17 cellular contexts compared by ENCODE assay signal in the genomic region with DNA sequence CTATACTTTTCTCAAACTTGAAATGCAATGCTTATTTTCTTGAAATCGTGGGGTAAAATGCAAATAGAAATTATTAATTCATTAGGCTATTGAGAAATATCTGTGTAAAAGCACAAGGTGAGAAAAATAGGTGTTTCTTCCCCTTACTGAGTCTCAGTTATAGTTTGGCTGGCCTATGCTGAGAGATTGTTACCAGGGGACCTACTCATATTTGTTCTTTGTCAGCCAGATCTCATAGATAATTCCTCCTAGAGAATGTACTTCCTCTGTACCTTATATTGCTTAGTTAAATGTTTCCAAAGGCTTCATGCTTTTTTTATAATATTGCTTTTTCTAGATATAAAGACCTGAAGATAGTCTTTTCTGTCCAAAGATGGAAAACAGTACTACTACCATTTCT.
"Had no signal": no experiment of that assay in that cellular context is flagged by ENCODE, and none has a peak within 500 bp of the region (broad histone marks: within the 10 kb centered on the region; RNA-seq: fewer than 3 reads in every experiment).

No MANE protein-coding gene starts in this region.

- H3K27ac ChIP-seq: heart left ventricle had no signal

- H3K4me1 ChIP-seq: heart left ventricle had no signal

- H3K9me3 ChIP-seq: heart left ventricle had no signal

- FAIRE-seq: frontal cortex had no signal

- H3K4me3 ChIP-seq: heart left ventricle had no signal

- H3K36me3 ChIP-seq: heart left ventricle had no signal

- DNase-seq: activated CD4-positive, alpha-beta T cell treated with anti-CD3 and anti-CD28 coated beads, Interleukin-2, amount 10 ng/mL, durations not matched to agents 7 days and 5 days; activated CD4-positive, CD25-positive, alpha-beta regulatory T cell; activated CD8-positive, alpha-beta memory T cell treated with anti-CD3 and anti-CD28 coated beads, Interleukin-2, amount 50 U/mL, for 48 hours; activated gamma-delta T cell treated with Interleukin-2 at 50 U/mL for 16 hours; activated T-cell treated with anti-CD3 and anti-CD28 coated beads, Interleukin-2, amount 50 U/mL, for 72 hours; amniotic stem cell; effector memory CD8-positive, alpha-beta T cell; heart left ventricle; mammary epithelial cell; natural killer cell; stimulated activated CD4-positive, alpha-beta T cell treated with anti-CD3 and anti-CD28 coated beads, Interleukin-15, amount 100 ng/mL, for 24 hours; stimulated activated CD4-positive, alpha-beta T cell treated with anti-CD3 and anti-CD28 coated beads, Interleukin-4, amount 100 ng/mL, for 1 hour; stimulated activated naive CD4-positive, alpha-beta T cell; substantia nigra; T-helper 17 cell; trophoblast cell had no signal

- H3K27me3 ChIP-seq: heart left ventricle had no signal

- ATAC-seq: activated T-cell treated with anti-CD3 and anti-CD28 coated beads, Interleukin-2, amount 50 U/mL, for 72 hours; effector memory CD8-positive, alpha-beta T cell; heart left ventricle; natural killer cell; T-helper 17 cell had no signal
